Comparison of ENCODE assay signal across 8 cellular contexts in the genomic region with DNA sequence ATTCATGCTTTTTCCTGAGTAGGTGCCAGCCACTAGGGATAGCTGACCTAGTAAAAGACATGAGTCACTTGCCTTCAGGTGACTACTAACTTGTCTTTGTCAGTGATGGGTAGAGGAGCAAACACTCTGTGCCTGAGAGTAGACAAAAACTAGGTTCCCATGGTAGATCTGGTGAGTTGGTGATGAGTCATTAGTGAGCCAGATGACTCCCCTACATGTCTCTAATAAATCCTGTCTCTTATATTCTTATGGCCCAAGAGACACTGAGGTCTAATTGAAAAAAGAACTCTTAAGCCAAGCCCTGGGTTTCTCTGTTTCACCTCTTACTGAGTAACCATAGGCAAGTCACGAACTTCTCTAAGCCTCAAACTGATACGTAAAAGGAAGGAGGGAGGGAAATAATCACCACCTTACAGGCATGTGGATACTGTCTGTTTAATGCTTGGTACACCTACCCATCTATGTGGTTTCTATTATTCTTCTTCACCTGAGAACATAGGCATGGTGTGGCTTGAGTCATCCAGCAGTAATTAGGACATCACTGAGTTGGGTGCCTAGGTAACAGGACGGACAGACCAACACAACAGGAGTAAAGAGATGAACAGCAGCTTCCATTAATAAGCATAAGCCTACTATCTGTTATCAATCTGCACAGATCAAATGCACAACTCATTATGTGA. TPM values are rescaled to one million over a fixed set of nuclear protein-coding genes. Genes with fewer than 3 reads are reported as not detected.
DNase-seq lines count a peak whose midpoint lies in the region; ATAC-seq, FAIRE-seq and TF ChIP-seq lines count a peak whose summit lies in the region.

No MANE protein-coding gene starts in this region.

- no peaks in the 10 kb centered on the region for H3K27me3 ChIP-seq in left ventricle myocardium inferior (ENCODE audit: low read depth)

- H3K4me3 ChIP-seq in left ventricle myocardium inferior: no peak overlapping the region

- peaks cover 16% of the 10 kb centered on the region for H3K4me1 ChIP-seq in left ventricle myocardium inferior

- DNase-seq in GM12891 (ENCODE audit: insufficient read length, low spot score) (no peak), RPMI7951 (ENCODE audit: low read depth) (peak; percentile 99), smooth muscle cell of the brain vasculature (ENCODE audit: low read depth, low spot score) (peak; percentile 53), NCI-H2081 (lab: John Stamatoyannopoulos, UW) (no peak), KBM-7 (no peak), left ventricle myocardium inferior (no peak)

- no peak for TF ChIP-seq POLR2A in GM12891 (IDR thresholded peaks at IDR 0.05; ENCODE audit: low read depth, low read length)

- no peaks in the 10 kb centered on the region for H3K9me3 ChIP-seq in left ventricle myocardium inferior (replicated peaks)

- FAIRE-seq in GM12891 (lab: Jason Lieb, UNC): peak; percentile 43

- H3K36me3 ChIP-seq in left ventricle myocardium inferior: peaks cover 98% of the 10 kb centered on the region

- intact Hi-C loops in left ventricle myocardium inferior (cut with micrococcal nuclease): no loop called here

- no peak for TF ChIP-seq CTCF in left ventricle myocardium inferior (IDR thresholded peaks at IDR 0.05; ENCODE audit: borderline replicate concordance)

- H3K27ac ChIP-seq in left ventricle myocardium inferior (replicated peaks): no peak overlapping the region

- in situ Hi-C loops in KBM-7 (cut with MboI; ENCODE audit: low pct_unique_long_range_greater_than_20kb, low sequenced_read_pairs): no loop called here

- ATAC-seq in esophagus mucosa (peak; percentile 91), GM19463 (IDR thresholded peaks at IDR 0.05; ENCODE audit: unreplicated experiment) (no peak)

TF ChIP-seq in GM12891, 5 proteins besides CTCF, POLR2A, EP300 and RAD21:
- TF ChIP-seq TAF1 (IDR thresholded peaks at IDR 0.05; ENCODE audit: low read depth, low read length) (no peak), SPI1 (IDR thresholded peaks at IDR 0.05; ENCODE audit: low read depth, low read length) (no peak), POLR2AphosphoS5 (IDR thresholded peaks at IDR 0.05; ENCODE audit: low read depth, low read length) (no peak), PAX5 (IDR thresholded peaks at IDR 0.05; ENCODE audit: insufficient read depth, low read length, severe bottlenecking) (no peak), POU2F2 (IDR thresholded peaks at IDR 0.05; ENCODE audit: low read depth, low read length) (no peak)

RNA-seq across cellular contexts. Expression of a gene that starts 20.3 kb away (rescaled TPM):
- 5.4 TPM for polyA plus RNA-seq in GM12891 (2012; ENCODE audit: low read depth, missing spikeins)
- total RNA-seq in RPMI7951 (2014; rRNA removed; shearing (Covaris generic)): 8.5 TPM in 2 replicates
- 19.4 TPM for total RNA-seq in esophagus mucosa
- total RNA-seq in left ventricle myocardium inferior: 4.5 TPM

RNA-seq across cellular contexts. Expression of a gene that starts 25.9 kb away (rescaled TPM):
- polyA plus RNA-seq in GM12891 (2012; ENCODE audit: low read depth, missing spikeins): 26.3 TPM
- total RNA-seq in RPMI7951 (2014; rRNA removed; shearing (Covaris generic)): 84.7 and 123 TPM in 2 replicates
- total RNA-seq in esophagus mucosa: 64.9 TPM
- total RNA-seq in left ventricle myocardium inferior: 88.4 TPM

Comparison
In these comparisons a context has a peak if more than half of its experiments do, and no peak if none do; other contexts are left out.
1. DNase-seq: peak in RPMI7951 (single experiment) and smooth muscle cell of the brain vasculature (single experiment); none in GM12891 (single experiment), NCI-H2081 (0 of 2), KBM-7 (single experiment) and left ventricle myocardium inferior (single experiment).